Comparison of ENCODE assay signal across 26 cellular contexts in the genomic region with DNA sequence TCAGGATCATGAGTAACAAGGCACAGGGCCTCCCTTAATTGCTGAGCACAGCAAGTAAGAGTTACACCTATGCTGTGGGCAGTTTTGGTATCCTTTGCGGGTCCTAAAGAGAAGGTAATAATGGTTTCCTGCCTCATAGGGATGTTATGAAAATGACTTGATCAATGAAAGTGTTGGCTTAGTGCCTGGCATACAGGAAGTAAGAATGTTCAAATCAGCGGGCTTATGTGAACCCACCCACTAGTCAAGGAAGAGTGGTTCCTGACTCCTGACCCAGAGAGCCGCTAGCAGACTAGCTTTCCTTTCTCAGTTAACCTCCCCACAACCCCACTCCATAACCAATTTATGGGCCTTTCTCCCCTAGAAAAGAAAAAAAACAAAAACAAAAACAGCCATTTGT. TPM values are rescaled to one million over a fixed set of nuclear protein-coding genes. Genes with fewer than 3 reads are reported as not detected.
"Had no signal": no experiment of that assay in that cellular context is flagged by ENCODE, and none has a peak within 500 bp of the region (broad histone marks: within the 10 kb centered on the region; RNA-seq: fewer than 3 reads in every experiment).

No MANE protein-coding gene starts in this region.

- FAIRE-seq: colon, pancreas had no signal

- H3K4me1 ChIP-seq: lower lobe of right lung, pancreas had no signal

- H3K4me3 ChIP-seq: esophagus squamous epithelium, left ventricle myocardium inferior, lower lobe of right lung, pancreas, smooth muscle cell, suprapubic skin, transverse colon, upper lobe of right lung, uterus had no signal

- H3K36me3 ChIP-seq: esophagus squamous epithelium, left ventricle myocardium inferior, lower lobe of right lung, neutrophil, pancreas, suprapubic skin, transverse colon, upper lobe of right lung, uterus had no signal

- ATAC-seq: lower lobe of right lung; natural killer cell; pancreas; sciatic nerve; stimulated activated naive CD8-positive, alpha-beta T cell treated with anti-CD3 and anti-CD28 coated beads, Interleukin-15, amount 100 ng/mL, for 72 hours; upper lobe of right lung had no signal

- H3K27me3 ChIP-seq: pancreas, upper lobe of right lung, uterus had no signal

- H3K27ac ChIP-seq: esophagus squamous epithelium, lower lobe of right lung, neutrophil, pancreas, suprapubic skin, transverse colon, upper lobe of right lung, uterus had no signal

- DNase-seq: effector CD8-positive, alpha-beta T cell; endodermal cell; esophagus squamous epithelium; foreskin melanocyte; hypothalamus; immature natural killer cell; islet precursor cell; left ventricle myocardium inferior; lower lobe of right lung; natural killer cell; pancreas; stimulated activated CD4-positive, alpha-beta T cell treated with anti-CD3 and anti-CD28 coated beads, Interleukin-12 subunit alpha, Interleukin-12 subunit beta, amount 100 ng/mL, for 4 hours; stimulated activated CD4-positive, alpha-beta T cell treated with anti-CD3 and anti-CD28 coated beads, Interleukin-1b, Interleukin-23, amount 100 ng/mL, for 48 hours; stimulated activated CD4-positive, alpha-beta T cell treated with anti-CD3 and anti-CD28 coated beads, Interleukin-4, amount 100 ng/mL, for 1 hour; stimulated activated CD8-positive, alpha-beta memory T cell treated with anti-CD3 and anti-CD28 coated beads, Interleukin-4, amount 100 ng/mL, for 48 hours; stimulated activated naive CD4-positive, alpha-beta T cell; stimulated activated naive CD8-positive, alpha-beta T cell treated with anti-CD3 and anti-CD28 coated beads, Interleukin-15, amount 100 ng/mL, for 72 hours; transverse colon; upper lobe of right lung; uterus had no signal

- H3K9me3 ChIP-seq: esophagus squamous epithelium, left ventricle myocardium inferior, lower lobe of right lung, neutrophil, pancreas, suprapubic skin, transverse colon, upper lobe of right lung, uterus had no signal

- H3K4me2 ChIP-seq: smooth muscle cell had no signal

RNA-seq across cellular contexts. Expression of a gene that starts 5.2 kb away (rescaled TPM):
- total RNA-seq: mononuclear cell, natural killer cell had no signal
- polyA plus RNA-seq: immature natural killer cell had no signal
